24 cellular contexts compared by ENCODE assay signal in the genomic region with DNA sequence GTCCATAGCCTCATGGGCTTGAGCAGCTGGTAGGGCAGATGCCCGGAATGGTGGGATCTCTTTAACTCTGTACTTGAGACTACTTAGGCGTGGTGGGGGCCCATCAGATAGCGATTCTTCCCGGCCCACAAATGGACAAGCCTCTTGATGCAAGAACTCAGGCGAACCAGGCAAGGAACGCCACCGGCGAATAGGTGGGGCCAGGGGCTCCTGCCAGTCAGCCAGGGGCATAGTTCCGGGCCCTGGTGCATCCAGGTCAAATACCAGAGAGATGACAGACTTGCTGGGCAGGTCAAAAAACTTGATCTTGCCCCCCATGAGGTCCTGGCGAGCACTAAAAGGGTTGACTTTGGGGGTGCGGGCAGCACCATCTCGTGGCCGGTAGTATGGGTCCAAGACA. TPM values are rescaled to one million over a fixed set of nuclear protein-coding genes. Genes with fewer than 3 reads are reported as not detected.
DNase-seq lines count a peak whose midpoint lies in the region; ATAC-seq and TF ChIP-seq lines count a peak whose summit lies in the region.
"Had no signal": no experiment of that assay in that cellular context is flagged by ENCODE, and none has a peak within 500 bp of the region (broad histone marks: within the 10 kb centered on the region; RNA-seq: fewer than 3 reads in every experiment).

No MANE protein-coding gene starts in this region.

- peaks cover 43% of the 10 kb centered on the region for H3K36me3 Mint-ChIP-seq in activated naive CD4-positive, alpha-beta T cell treated with anti-CD3 and anti-CD28 coated beads for 36 hours (ENCODE audit: low read depth)
- H3K36me3 Mint-ChIP-seq in stimulated activated effector memory CD8-positive, alpha-beta T cell treated with anti-CD3 and anti-CD28 coated beads, Interleukin-12 subunit alpha, Interleukin-12 subunit beta, amount 100 ng/mL, for 72 hours = peaks cover 63% of the 10 kb centered on the region
- H3K36me3 Mint-ChIP-seq in CD14-positive monocyte = peaks cover 51 to 62% of the 10 kb centered on the region in 2 donors

- DNase-seq in activated naive CD4-positive, alpha-beta T cell treated with anti-CD3 and anti-CD28 coated beads for 36 hours = no peak
- DNase-seq in activated naive CD4-positive, alpha-beta T cell treated with anti-CD3 and anti-CD28 coated beads, Interleukin-2, amount 50 U/mL, for 16 hours = no peak
- no peak for DNase-seq in RWPE1 (ENCODE audit: low spot score)
- DNase-seq in stimulated activated effector memory CD8-positive, alpha-beta T cell treated with anti-CD3 and anti-CD28 coated beads, Interleukin-12 subunit alpha, Interleukin-12 subunit beta, amount 100 ng/mL, for 72 hours (ENCODE audit: low spot score in 2 of 2) = no peak
- no peak for DNase-seq in CD14-positive monocyte (ENCODE audit: low spot score)
- DNase-seq: AML-193, C1 segment of cervical spinal cord, DMS153, DND-41, HFFc6, Karpas-422, NCI-H1092, NCI-H1417 treated with DMSO at 0.1 percent for 48 hours, NCI-H1694 treated with DMSO at 0.1 percent for 48 hours, NCI-H2081, NCI-H2227 treated with DMSO at 0.1 percent for 48 hours, NCI-H526 treated with DMSO at 0.1 percent for 48 hours, PC-9, RPMI8226, SHP77 had no signal

- no peaks in the 10 kb centered on the region for H3K9me3 Mint-ChIP-seq in activated naive CD4-positive, alpha-beta T cell treated with anti-CD3 and anti-CD28 coated beads for 36 hours
- no peaks in the 10 kb centered on the region for H3K9me3 Mint-ChIP-seq in stimulated activated effector memory CD8-positive, alpha-beta T cell treated with anti-CD3 and anti-CD28 coated beads, Interleukin-12 subunit alpha, Interleukin-12 subunit beta, amount 100 ng/mL, for 72 hours
- no peaks in the 10 kb centered on the region for H3K9me3 Mint-ChIP-seq in CD14-positive monocyte
- H3K9me3 Mint-ChIP-seq: GM23338, HFFc6 had no signal

- peaks cover 26% of the 10 kb centered on the region for H3K4me1 Mint-ChIP-seq in activated naive CD4-positive, alpha-beta T cell treated with anti-CD3 and anti-CD28 coated beads for 36 hours (ENCODE audit: low read depth)
- H3K4me1 Mint-ChIP-seq in stimulated activated effector memory CD8-positive, alpha-beta T cell treated with anti-CD3 and anti-CD28 coated beads, Interleukin-12 subunit alpha, Interleukin-12 subunit beta, amount 100 ng/mL, for 72 hours = peaks cover 18% of the 10 kb centered on the region
- H3K4me1 Mint-ChIP-seq in CD14-positive monocyte = peaks cover 29% of the 10 kb centered on the region

- TF ChIP-seq POLR2A in GM19193 (IDR thresholded peaks at IDR 0.05; ENCODE audit: extremely low read depth, insufficient read depth, insufficient read length) = peak; percentile 39

- TF ChIP-seq CTCF in RWPE1 (conservative IDR thresholded peaks at IDR 0.05; ENCODE audit: low read depth) = no peak
- no peak for TF ChIP-seq CTCF in CD14-positive monocyte (IDR thresholded peaks at IDR 0.05)

- H3K4me3 Mint-ChIP-seq in activated naive CD4-positive, alpha-beta T cell treated with anti-CD3 and anti-CD28 coated beads for 36 hours = no peak overlapping the region
- no peak overlapping the region for H3K4me3 Mint-ChIP-seq in stimulated activated effector memory CD8-positive, alpha-beta T cell treated with anti-CD3 and anti-CD28 coated beads, Interleukin-12 subunit alpha, Interleukin-12 subunit beta, amount 100 ng/mL, for 72 hours
- no peak overlapping the region for H3K4me3 Mint-ChIP-seq in CD14-positive monocyte
- H3K4me3 Mint-ChIP-seq: GM23338, HFFc6 had no signal

- intact Hi-C loops in activated naive CD4-positive, alpha-beta T cell treated with anti-CD3 and anti-CD28 coated beads for 36 hours (cut with micrococcal nuclease) = no loop called here
- intact Hi-C loops in CD14-positive monocyte (cut with micrococcal nuclease) = loop anchor here in 1 of 2 donors (10.0 kb wide), 1 partner anchor 230 kb away; no protein-coding TSS in a partner anchor

- H3K27me3 Mint-ChIP-seq in activated naive CD4-positive, alpha-beta T cell treated with anti-CD3 and anti-CD28 coated beads for 36 hours (ENCODE audit: low read depth) = no peaks in the 10 kb centered on the region
- H3K27me3 Mint-ChIP-seq in CD14-positive monocyte (ENCODE audit: low read depth in 3 of 3) = peaks cover 0 to 1% (median 0%) of the 10 kb centered on the region in 3 donors

- H3K27ac Mint-ChIP-seq in activated naive CD4-positive, alpha-beta T cell treated with anti-CD3 and anti-CD28 coated beads for 36 hours = peak overlapping the region; percentile 66
- peak overlapping the region; percentile 79 for H3K27ac Mint-ChIP-seq in stimulated activated effector memory CD8-positive, alpha-beta T cell treated with anti-CD3 and anti-CD28 coated beads, Interleukin-12 subunit alpha, Interleukin-12 subunit beta, amount 100 ng/mL, for 72 hours
- H3K27ac Mint-ChIP-seq in CD14-positive monocyte = peak overlapping the region in 1 of 7 donors; percentile 10
- H3K27ac Mint-ChIP-seq: GM23338, HFFc6 had no signal

- no peak for ATAC-seq in stimulated activated effector memory CD8-positive, alpha-beta T cell treated with anti-CD3 and anti-CD28 coated beads, Interleukin-12 subunit alpha, Interleukin-12 subunit beta, amount 100 ng/mL, for 72 hours
- ATAC-seq in HG03025 (IDR thresholded peaks at IDR 0.05; ENCODE audit: low FRiP score, unreplicated experiment) = no peak
- ATAC-seq: A549, GM23338 had no signal

- POLR2A ChIA-PET in RWPE1 (lab: Yijun Ruan, JAX; ENCODE audit: low non-redundant PET) = interaction anchor here (1.4 kb wide), 1 partner anchor 41 kb away, joined by 4 read pairs; no protein-coding TSS in a partner anchor

- H3K27ac ChIP-seq in RWPE1 = peak overlapping the region; percentile 15
- H3K27ac ChIP-seq: A549, PC-9 had no signal

- CTCF ChIA-PET in activated naive CD4-positive, alpha-beta T cell treated with anti-CD3 and anti-CD28 coated beads for 36 hours (lab: Charles Lee) = interaction anchor here (1.3 kb wide), 1 partner anchor 330 kb away, joined by 4 read pairs; no protein-coding TSS in a partner anchor
- CTCF ChIA-PET in RWPE1 (lab: Yijun Ruan, JAX) = interaction anchor here (1.0 kb wide), 1 partner anchor 148 kb away, joined by 3 read pairs; no protein-coding TSS in a partner anchor

RNA-seq across cellular contexts. Expression of gene MUTYH, which starts 4.8 kb away (rescaled TPM):
- total RNA-seq in activated naive CD4-positive, alpha-beta T cell treated with anti-CD3 and anti-CD28 coated beads for 36 hours = 10 to 100 TPM; 42.0 to 45.0 TPM
- polyA plus RNA-seq in CD14-positive monocyte = 1 to 10 TPM; 6.7 to 8.1 TPM

RNA-seq across cellular contexts. Expression of gene TOE1, which starts 5.0 kb away (rescaled TPM):
- total RNA-seq in activated naive CD4-positive, alpha-beta T cell treated with anti-CD3 and anti-CD28 coated beads for 36 hours = 10 to 100 TPM; 23.0 to 23.8 TPM
- 1 to 10 TPM; 3.9 to 5.8 TPM for polyA plus RNA-seq in CD14-positive monocyte

RNA-seq across cellular contexts. Expression of gene HPDL, which starts 18.3 kb away (rescaled TPM):
- 10 to 100 TPM; 10.7 to 11.1 TPM for total RNA-seq in activated naive CD4-positive, alpha-beta T cell treated with anti-CD3 and anti-CD28 coated beads for 36 hours
- not detected for polyA plus RNA-seq in CD14-positive monocyte
